Comparison of ENCODE assay signal across 14 cellular contexts in genomic region chr1:944341-945325, GRCh38. TPM values are rescaled to one million over a fixed set of nuclear protein-coding genes. Genes with fewer than 3 reads are reported as not detected.
DNase-seq lines count a peak whose midpoint lies in the region; FAIRE-seq and TF ChIP-seq lines count a peak whose summit lies in the region.
"Had no signal": no experiment of that assay in that cellular context is flagged by ENCODE, and none has a peak within 500 bp of the region (broad histone marks: within the 10 kb centered on the region; RNA-seq: fewer than 3 reads in every experiment).

No MANE protein-coding gene starts in this region.

- H3K4me1 ChIP-seq in esophagus muscularis mucosa: peaks cover 31 to 50% (median 46%) of the 10 kb centered on the region in 4 donors

- TF ChIP-seq POLR2A in esophagus muscularis mucosa (IDR thresholded peaks at IDR 0.05; ENCODE audit: low read depth) (no peak), GM12891 (IDR thresholded peaks at IDR 0.05; ENCODE audit: low read depth, low read length) (no peak)

- intact Hi-C loops in esophagus muscularis mucosa (cut with DNase I): no loop called here
- intact Hi-C loops in activated CD4-positive, alpha-beta T cell treated with anti-CD3 and anti-CD28 coated beads, Interleukin-2, amount 10 ng/mL, durations not matched to agents 24 days and 14 days (cut with micrococcal nuclease): no loop called here

- peak overlapping the region; percentile 75 for H3K27ac Mint-ChIP-seq in osteocyte (ENCODE audit: unreplicated experiment)
- no peak overlapping the region for H3K27ac Mint-ChIP-seq in activated CD4-positive, alpha-beta T cell treated with anti-CD3 and anti-CD28 coated beads, Interleukin-2, amount 10 ng/mL, durations not matched to agents 24 days and 14 days
- H3K27ac Mint-ChIP-seq: naive thymus-derived CD8-positive, alpha-beta T cell had no signal

- peaks cover 38% of the 10 kb centered on the region for H3K4me1 Mint-ChIP-seq in osteocyte (ENCODE audit: unreplicated experiment)
- H3K4me1 Mint-ChIP-seq in activated CD4-positive, alpha-beta T cell treated with anti-CD3 and anti-CD28 coated beads, Interleukin-2, amount 10 ng/mL, durations not matched to agents 24 days and 14 days: peaks cover 7% of the 10 kb centered on the region

- H3K27ac ChIP-seq in esophagus muscularis mucosa (replicated peaks in 1 of 4): peak overlapping the region; percentile 7 to 78 (median 63)
- H3K27ac ChIP-seq: thoracic aorta had no signal

- H3K9me3 Mint-ChIP-seq in osteocyte (ENCODE audit: unreplicated experiment): no peaks in the 10 kb centered on the region
- no peaks in the 10 kb centered on the region for H3K9me3 Mint-ChIP-seq in activated CD4-positive, alpha-beta T cell treated with anti-CD3 and anti-CD28 coated beads, Interleukin-2, amount 10 ng/mL, durations not matched to agents 24 days and 14 days
- H3K9me3 Mint-ChIP-seq: naive thymus-derived CD8-positive, alpha-beta T cell had no signal

- H3K27me3 ChIP-seq in esophagus muscularis mucosa: peaks cover 10 to 43% (median 25%) of the 10 kb centered on the region in 4 donors
- H3K27me3 ChIP-seq: MG63 had no signal

- DNase-seq in Daoy (ENCODE audit: low read depth): peak; percentile 84
- peak; percentile 39 for DNase-seq in RCC 7860 (ENCODE audit: low spot score)
- no peak for DNase-seq in esophagus muscularis mucosa (ENCODE audit: extremely low spot score)
- DNase-seq in osteocyte (ENCODE audit: extremely low spot score, unreplicated experiment): no peak
- DNase-seq in NCI-H2081 (lab: John Stamatoyannopoulos, UW): no peak
- DNase-seq in activated CD4-positive, alpha-beta T cell treated with anti-CD3 and anti-CD28 coated beads, Interleukin-2, amount 10 ng/mL, durations not matched to agents 24 days and 14 days: no peak
- no peak for DNase-seq in OCI-M1 (lab: John Stamatoyannopoulos, UW)
- DNase-seq in GM12891 (ENCODE audit: insufficient read length, low spot score): no peak
- DNase-seq: activated CD4-positive, CD25-positive, alpha-beta regulatory T cell; dermis blood vessel endothelial cell; DMS153; MG63; naive thymus-derived CD8-positive, alpha-beta T cell had no signal

- H3K9me3 ChIP-seq in esophagus muscularis mucosa: no peaks in the 10 kb centered on the region
- H3K9me3 ChIP-seq: MG63, thoracic aorta had no signal

- peaks cover 18% of the 10 kb centered on the region for H3K36me3 Mint-ChIP-seq in osteocyte (ENCODE audit: unreplicated experiment)
- peaks cover 35% of the 10 kb centered on the region for H3K36me3 Mint-ChIP-seq in activated CD4-positive, alpha-beta T cell treated with anti-CD3 and anti-CD28 coated beads, Interleukin-2, amount 10 ng/mL, durations not matched to agents 24 days and 14 days (ENCODE audit: low read depth)

- no peak overlapping the region for H3K4me3 Mint-ChIP-seq in osteocyte (ENCODE audit: unreplicated experiment)
- no peak overlapping the region for H3K4me3 Mint-ChIP-seq in activated CD4-positive, alpha-beta T cell treated with anti-CD3 and anti-CD28 coated beads, Interleukin-2, amount 10 ng/mL, durations not matched to agents 24 days and 14 days

- no peak for FAIRE-seq in RCC 7860 (lab: Jason Lieb, UNC)
- FAIRE-seq in GM12891 (lab: Jason Lieb, UNC): no peak

- 55% methylated on average over 19 of the region's 28 CpGs for WGBS in esophagus muscularis mucosa

- H3K27me3 Mint-ChIP-seq in osteocyte (ENCODE audit: unreplicated experiment): no peaks in the 10 kb centered on the region
- peaks cover 11% of the 10 kb centered on the region for H3K27me3 Mint-ChIP-seq in activated CD4-positive, alpha-beta T cell treated with anti-CD3 and anti-CD28 coated beads, Interleukin-2, amount 10 ng/mL, durations not matched to agents 24 days and 14 days

- H3K36me3 ChIP-seq in esophagus muscularis mucosa: peaks cover 28 to 54% (median 52%) of the 10 kb centered on the region in 4 donors

- TF ChIP-seq CTCF in esophagus muscularis mucosa (IDR thresholded peaks at IDR 0.05) (no peak), osteocyte (IDR thresholded peaks at IDR 0.05) (no peak)

- no peak for TF ChIP-seq EP300 in esophagus muscularis mucosa (IDR thresholded peaks at IDR 0.05)

- H3K4me3 ChIP-seq in esophagus muscularis mucosa: peak overlapping the region in 1 of 4 donors; percentile 14
- H3K4me3 ChIP-seq: MG63, thoracic aorta had no signal

TF ChIP-seq in GM12891, 5 proteins besides CTCF, POLR2A, EP300 and RAD21:
- TF ChIP-seq POU2F2 (IDR thresholded peaks at IDR 0.05; ENCODE audit: low read depth, low read length) (no peak), POLR2AphosphoS5 (IDR thresholded peaks at IDR 0.05; ENCODE audit: low read depth, low read length) (no peak), PAX5 (IDR thresholded peaks at IDR 0.05; ENCODE audit: insufficient read depth, low read length, severe bottlenecking) (no peak), TAF1 (IDR thresholded peaks at IDR 0.05; ENCODE audit: low read depth, low read length) (no peak), SPI1 (IDR thresholded peaks at IDR 0.05; ENCODE audit: low read depth, low read length) (no peak)
TF ChIP-seq in GM12891: peak in this region for 0.

RNA-seq across cellular contexts. Expression of gene NOC2L, which starts 14.4 kb away (rescaled TPM):
- 256 and 271 TPM in 2 replicates for total RNA-seq in Daoy (2014; rRNA removed; shearing (Covaris generic))
- total RNA-seq in esophagus muscularis mucosa (10 to 100 TPM; 35.3 to 54.1 (median 47.5) TPM), osteocyte (60.5 and 63.3 TPM in 2 replicates)
- total RNA-seq in activated CD4-positive, alpha-beta T cell treated with anti-CD3 and anti-CD28 coated beads, Interleukin-2, amount 10 ng/mL, durations not matched to agents 24 days and 14 days: 190 and 192 TPM in 2 replicates
- 48.8 TPM for polyA plus RNA-seq in GM12891 (2012; ENCODE audit: low read depth, missing spikeins)

RNA-seq across cellular contexts. Expression of gene KLHL17, which starts 15.8 kb away (rescaled TPM):
- 9.4 and 13.9 TPM in 2 replicates for total RNA-seq in Daoy (2014; rRNA removed; shearing (Covaris generic))
- total RNA-seq in esophagus muscularis mucosa: 10 to 100 TPM in 1 of 4 donors, 1 to 10 TPM in 3; 3.7 to 10.8 (median 6.2) TPM
- total RNA-seq in osteocyte: 26.6 and 31.7 TPM in 2 replicates
- total RNA-seq in activated CD4-positive, alpha-beta T cell treated with anti-CD3 and anti-CD28 coated beads, Interleukin-2, amount 10 ng/mL, durations not matched to agents 24 days and 14 days: 46.4 and 48.1 TPM in 2 replicates
- polyA plus RNA-seq in GM12891 (2012; ENCODE audit: low read depth, missing spikeins): 8.5 TPM

RNA-seq across cellular contexts. Expression of gene SAMD11, which starts 20.9 kb away (rescaled TPM):
- total RNA-seq in Daoy (2014; rRNA removed; shearing (Covaris generic)): 24.3 and 29.0 TPM in 2 replicates
- total RNA-seq in esophagus muscularis mucosa: 10 to 100 TPM in 2 of 4 donors, 1 to 10 TPM in 2; 6.2 to 28.8 (median 13.9) TPM
- 16.6 and 19.5 TPM in 2 replicates for total RNA-seq in osteocyte
- not detected in 2 replicates for total RNA-seq in activated CD4-positive, alpha-beta T cell treated with anti-CD3 and anti-CD28 coated beads, Interleukin-2, amount 10 ng/mL, durations not matched to agents 24 days and 14 days
- polyA plus RNA-seq in GM12891 (2012; ENCODE audit: low read depth, missing spikeins): 0.05 TPM
- total RNA-seq: naive thymus-derived CD8-positive, alpha-beta T cell had no signal

RNA-seq across cellular contexts. Expression of gene PLEKHN1, which starts 21.6 kb away (rescaled TPM):
- total RNA-seq in Daoy (2014; rRNA removed; shearing (Covaris generic)): 0.11 and 3.8 TPM in 2 replicates
- total RNA-seq in esophagus muscularis mucosa (under 1 TPM in 3 of 4 donors, not detected in 1; 0.17 to 0.50 (median 0.19) TPM), osteocyte (0.21 TPM in 2 replicates)
- 1.8 and 2.8 TPM in 2 replicates for total RNA-seq in activated CD4-positive, alpha-beta T cell treated with anti-CD3 and anti-CD28 coated beads, Interleukin-2, amount 10 ng/mL, durations not matched to agents 24 days and 14 days
- polyA plus RNA-seq in GM12891 (2012; ENCODE audit: low read depth, missing spikeins): 0.22 TPM

RNA-seq across cellular contexts. Expression of gene PERM1, which starts 37.3 kb away (rescaled TPM):
- total RNA-seq in Daoy (2014; rRNA removed; shearing (Covaris generic)): not detected in 2 replicates
- total RNA-seq in esophagus muscularis mucosa: under 1 TPM; 0.11 to 0.50 (median 0.30) TPM
- total RNA-seq in osteocyte: 0.13 TPM in 1 of 2 replicates, not detected in the other
- total RNA-seq in activated CD4-positive, alpha-beta T cell treated with anti-CD3 and anti-CD28 coated beads, Interleukin-2, amount 10 ng/mL, durations not matched to agents 24 days and 14 days: not detected in 2 replicates
- 0.15 TPM for polyA plus RNA-seq in GM12891 (2012; ENCODE audit: low read depth, missing spikeins)
- total RNA-seq: dermis blood vessel endothelial cell; naive thymus-derived CD8-positive, alpha-beta T cell had no signal
- polyA plus RNA-seq: naive thymus-derived CD8-positive, alpha-beta T cell had no signal

Comparison
In these comparisons a context has a peak if more than half of its experiments do, and no peak if none do; other contexts are left out.
1. DNase-seq: peak in Daoy (single experiment) and RCC 7860 (single experiment); none in esophagus muscularis mucosa (single experiment), osteocyte (single experiment), NCI-H2081 (0 of 2), activated CD4-positive, alpha-beta T cell treated with anti-CD3 and anti-CD28 coated beads, Interleukin-2, amount 10 ng/mL, durations not matched to agents 24 days and 14 days (single experiment), OCI-M1 (single experiment) and GM12891 (single experiment).